Comparison of ENCODE assay signal across 15 cellular contexts in genomic region chr9:77729177-77729576, GRCh38.
DNase-seq lines count a peak whose midpoint lies in the region; FAIRE-seq and TF ChIP-seq lines count a peak whose summit lies in the region.
"Had no signal": no experiment of that assay in that cellular context is flagged by ENCODE, and none has a peak within 500 bp of the region (broad histone marks: within the 10 kb centered on the region; RNA-seq: fewer than 3 reads in every experiment).

No MANE protein-coding gene starts in this region.

- no peak for DNase-seq in T-helper 2 cell treated with Interferon-gamma antibody and Interleukin-4, amounts not matched to agents 5 μg/mL and 100 μg/mL, for 36 hours (ENCODE audit: low spot score)
- no peak for DNase-seq in T-helper 2 cell
- DNase-seq in activated naive CD4-positive, alpha-beta T cell (lab: John Stamatoyannopoulos, UW) = no peak
- no peak for DNase-seq in endothelial cell (ENCODE audit: low spot score)
- no peak for DNase-seq in uterus
- no peak for DNase-seq in NCI-H446 (lab: John Stamatoyannopoulos, UW)
- no peak for DNase-seq in GM12891 (ENCODE audit: insufficient read length, low spot score)
- DNase-seq: DMS 273 treated with DMSO at 0.1 percent for 48 hours, KBM-7, NCI-H1930, NCI-H2171, NCI-H82 had no signal

- TF ChIP-seq CTCF in endothelial cell (IDR thresholded peaks at IDR 0.05; ENCODE audit: unreplicated experiment) (no peak), uterus (IDR thresholded peaks at IDR 0.05) (no peak)

- H3K27me3 ChIP-seq in uterus = no peaks in the 10 kb centered on the region

- H3K27ac Mint-ChIP-seq in T-helper 2 cell treated with Interferon-gamma antibody and Interleukin-4, amounts not matched to agents 5 μg/mL and 100 μg/mL, for 36 hours = peak overlapping the region; percentile 45
- peak overlapping the region; percentile 60 for H3K27ac Mint-ChIP-seq in activated naive CD4-positive, alpha-beta T cell treated with anti-CD3 and anti-CD28 coated beads, Interleukin-2, amount 50 U/mL, for 24 hours
- H3K27ac Mint-ChIP-seq in endothelial cell (ENCODE audit: unreplicated experiment) = no peak overlapping the region

- H3K36me3 Mint-ChIP-seq in T-helper 2 cell treated with Interferon-gamma antibody and Interleukin-4, amounts not matched to agents 5 μg/mL and 100 μg/mL, for 36 hours (ENCODE audit: low read depth) = peaks cover 41% of the 10 kb centered on the region
- peaks cover 30% of the 10 kb centered on the region for H3K36me3 Mint-ChIP-seq in activated naive CD4-positive, alpha-beta T cell treated with anti-CD3 and anti-CD28 coated beads, Interleukin-2, amount 50 U/mL, for 24 hours
- peaks cover 37% of the 10 kb centered on the region for H3K36me3 Mint-ChIP-seq in endothelial cell (ENCODE audit: low read depth, unreplicated experiment)

- FAIRE-seq in GM12891 (lab: Jason Lieb, UNC) = no peak
- FAIRE-seq: RCC 7860 had no signal

- no peaks in the 10 kb centered on the region for H3K27me3 Mint-ChIP-seq in T-helper 2 cell treated with Interferon-gamma antibody and Interleukin-4, amounts not matched to agents 5 μg/mL and 100 μg/mL, for 36 hours (ENCODE audit: low read depth)
- no peaks in the 10 kb centered on the region for H3K27me3 Mint-ChIP-seq in activated naive CD4-positive, alpha-beta T cell treated with anti-CD3 and anti-CD28 coated beads, Interleukin-2, amount 50 U/mL, for 24 hours
- H3K27me3 Mint-ChIP-seq in endothelial cell (ENCODE audit: unreplicated experiment) = peaks cover 4% of the 10 kb centered on the region

- peak overlapping the region; percentile 45 to 49 for H3K27ac ChIP-seq in uterus
- H3K27ac ChIP-seq: 22Rv1 had no signal

- TF ChIP-seq POLR2A in uterus (IDR thresholded peaks at IDR 0.05) = no peak
- TF ChIP-seq POLR2A in GM12891 (IDR thresholded peaks at IDR 0.05; ENCODE audit: low read depth, low read length) = no peak

- H3K4me1 Mint-ChIP-seq in T-helper 2 cell treated with Interferon-gamma antibody and Interleukin-4, amounts not matched to agents 5 μg/mL and 100 μg/mL, for 36 hours (ENCODE audit: low read depth) = peaks cover 25% of the 10 kb centered on the region
- peaks cover 43% of the 10 kb centered on the region for H3K4me1 Mint-ChIP-seq in activated naive CD4-positive, alpha-beta T cell treated with anti-CD3 and anti-CD28 coated beads, Interleukin-2, amount 50 U/mL, for 24 hours
- peaks cover 12% of the 10 kb centered on the region for H3K4me1 Mint-ChIP-seq in endothelial cell (ENCODE audit: unreplicated experiment)

- H3K4me1 ChIP-seq in uterus = no peaks in the 10 kb centered on the region

- no peaks in the 10 kb centered on the region for H3K9me3 ChIP-seq in uterus

- H3K9me3 Mint-ChIP-seq in T-helper 2 cell treated with Interferon-gamma antibody and Interleukin-4, amounts not matched to agents 5 μg/mL and 100 μg/mL, for 36 hours = no peaks in the 10 kb centered on the region
- no peaks in the 10 kb centered on the region for H3K9me3 Mint-ChIP-seq in activated naive CD4-positive, alpha-beta T cell treated with anti-CD3 and anti-CD28 coated beads, Interleukin-2, amount 50 U/mL, for 24 hours
- no peaks in the 10 kb centered on the region for H3K9me3 Mint-ChIP-seq in endothelial cell (ENCODE audit: unreplicated experiment)

- intact Hi-C loops in uterus (cut with DNase I; ENCODE audit: low total_unique reads) = no loop called here

- H3K4me3 ChIP-seq in uterus = no peak overlapping the region

- no peak overlapping the region for H3K4me3 Mint-ChIP-seq in T-helper 2 cell treated with Interferon-gamma antibody and Interleukin-4, amounts not matched to agents 5 μg/mL and 100 μg/mL, for 36 hours
- H3K4me3 Mint-ChIP-seq in activated naive CD4-positive, alpha-beta T cell treated with anti-CD3 and anti-CD28 coated beads, Interleukin-2, amount 50 U/mL, for 24 hours = no peak overlapping the region
- peak overlapping the region; percentile 31 for H3K4me3 Mint-ChIP-seq in endothelial cell (ENCODE audit: unreplicated experiment)

- H3K36me3 ChIP-seq in uterus = no peaks in the 10 kb centered on the region

TF ChIP-seq in GM12891, 5 proteins besides CTCF, POLR2A, EP300 and RAD21:
- no peak for TF ChIP-seq POLR2AphosphoS5 (IDR thresholded peaks at IDR 0.05; ENCODE audit: low read depth, low read length)
- TF ChIP-seq TAF1 (IDR thresholded peaks at IDR 0.05; ENCODE audit: low read depth, low read length) = no peak
- TF ChIP-seq PAX5 (IDR thresholded peaks at IDR 0.05; ENCODE audit: insufficient read depth, low read length, severe bottlenecking) = no peak
- TF ChIP-seq SPI1 (IDR thresholded peaks at IDR 0.05; ENCODE audit: low read depth, low read length) = no peak
